16 cellular contexts compared by ENCODE assay signal in the genomic region with DNA sequence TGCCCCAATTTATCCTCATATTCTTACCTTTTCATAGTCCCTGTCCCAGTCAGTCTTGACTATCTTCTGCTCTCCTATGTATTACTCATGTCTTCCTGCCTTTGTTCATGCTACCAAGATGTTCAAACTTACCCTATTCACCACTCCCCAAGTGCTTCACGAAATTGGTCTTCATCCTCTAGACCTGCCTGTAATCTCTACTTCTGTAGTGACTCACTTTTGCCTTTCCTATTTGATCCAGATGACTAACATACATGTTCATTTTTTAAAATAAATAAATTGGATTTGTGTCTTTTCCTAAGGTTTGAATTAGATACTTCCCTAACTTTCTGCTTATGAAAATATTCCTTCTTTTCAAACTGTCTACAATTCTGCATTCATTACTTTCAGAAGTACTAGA.
"Had no signal": no experiment of that assay in that cellular context is flagged by ENCODE, and none has a peak within 500 bp of the region (broad histone marks: within the 10 kb centered on the region; RNA-seq: fewer than 3 reads in every experiment).

No MANE protein-coding gene starts in this region.

- H3K4me1 ChIP-seq: lower lobe of right lung, parathyroid adenoma, tibial nerve had no signal

- ATAC-seq: activated CD8-positive, alpha-beta T cell treated with anti-CD3 and anti-CD28 coated beads for 36 hours; activated naive CD8-positive, alpha-beta T cell treated with anti-CD3 and anti-CD28 coated beads, Interleukin-2, amount 50 U/mL, for 24 hours; lower lobe of right lung; natural killer cell had no signal

- H3K27me3 ChIP-seq: hepatocyte, tibial nerve had no signal

- H3K4me3 Mint-ChIP-seq: activated CD4-positive, alpha-beta T cell treated with anti-CD3 and anti-CD28 coated beads, Interleukin-2, amount 10 ng/mL, durations not matched to agents 24 days and 14 days; activated CD8-positive, alpha-beta T cell treated with anti-CD3 and anti-CD28 coated beads for 36 hours; activated naive CD4-positive, alpha-beta T cell treated with anti-CD3 and anti-CD28 coated beads for 36 hours; activated naive CD8-positive, alpha-beta T cell treated with anti-CD3 and anti-CD28 coated beads, Interleukin-2, amount 50 U/mL, for 24 hours; endodermal cell; natural killer cell; T-helper 1 cell treated with Interleukin-12 subunit alpha and Interleukin-12 subunit beta and Interleukin-4 antibody, amounts not matched to agents 30 μg/mL and 1 μg/mL, for 36 hours had no signal

- H3K27ac Mint-ChIP-seq: activated CD4-positive, alpha-beta T cell treated with anti-CD3 and anti-CD28 coated beads, Interleukin-2, amount 10 ng/mL, durations not matched to agents 24 days and 14 days; activated CD8-positive, alpha-beta T cell treated with anti-CD3 and anti-CD28 coated beads for 36 hours; activated naive CD4-positive, alpha-beta T cell treated with anti-CD3 and anti-CD28 coated beads for 36 hours; activated naive CD8-positive, alpha-beta T cell treated with anti-CD3 and anti-CD28 coated beads, Interleukin-2, amount 50 U/mL, for 24 hours; endodermal cell; natural killer cell; T-helper 1 cell treated with Interleukin-12 subunit alpha and Interleukin-12 subunit beta and Interleukin-4 antibody, amounts not matched to agents 30 μg/mL and 1 μg/mL, for 36 hours had no signal

- H3K9me3 Mint-ChIP-seq: activated CD4-positive, alpha-beta T cell treated with anti-CD3 and anti-CD28 coated beads, Interleukin-2, amount 10 ng/mL, durations not matched to agents 24 days and 14 days; activated CD8-positive, alpha-beta T cell treated with anti-CD3 and anti-CD28 coated beads for 36 hours; activated naive CD4-positive, alpha-beta T cell treated with anti-CD3 and anti-CD28 coated beads for 36 hours; activated naive CD8-positive, alpha-beta T cell treated with anti-CD3 and anti-CD28 coated beads, Interleukin-2, amount 50 U/mL, for 24 hours; endodermal cell; T-helper 1 cell treated with Interleukin-12 subunit alpha and Interleukin-12 subunit beta and Interleukin-4 antibody, amounts not matched to agents 30 μg/mL and 1 μg/mL, for 36 hours had no signal

- DNase-seq: activated CD4-positive, alpha-beta T cell treated with anti-CD3 and anti-CD28 coated beads, Interleukin-2, amount 10 ng/mL, durations not matched to agents 24 days and 14 days; activated CD8-positive, alpha-beta T cell treated with anti-CD3 and anti-CD28 coated beads for 36 hours; activated naive CD4-positive, alpha-beta T cell treated with anti-CD3 and anti-CD28 coated beads for 36 hours; activated naive CD8-positive, alpha-beta T cell treated with anti-CD3 and anti-CD28 coated beads, Interleukin-2, amount 50 U/mL, for 24 hours; activated T-cell treated with anti-CD3 and anti-CD28 coated beads, Interleukin-2, amount 50 U/mL, for 1 hour; endodermal cell; erythroblast; islet precursor cell; lower lobe of right lung; natural killer cell; stimulated activated naive CD4-positive, alpha-beta T cell treated with Interleukin-2 at 50 U/mL for 16 hours; substantia nigra had no signal

- H3K27ac ChIP-seq: hepatocyte, lower lobe of right lung, parathyroid adenoma, tibial nerve had no signal

- H3K4me3 ChIP-seq: hepatocyte, lower lobe of right lung, tibial nerve had no signal

- H3K27me3 Mint-ChIP-seq: activated CD4-positive, alpha-beta T cell treated with anti-CD3 and anti-CD28 coated beads, Interleukin-2, amount 10 ng/mL, durations not matched to agents 24 days and 14 days; activated CD8-positive, alpha-beta T cell treated with anti-CD3 and anti-CD28 coated beads for 36 hours; activated naive CD8-positive, alpha-beta T cell treated with anti-CD3 and anti-CD28 coated beads, Interleukin-2, amount 50 U/mL, for 24 hours had no signal

- H3K9me3 ChIP-seq: lower lobe of right lung, tibial nerve had no signal

- H3K36me3 ChIP-seq: lower lobe of right lung, tibial nerve had no signal

- H3K36me3 Mint-ChIP-seq: natural killer cell had no signal

- H3K4me1 Mint-ChIP-seq: activated CD4-positive, alpha-beta T cell treated with anti-CD3 and anti-CD28 coated beads, Interleukin-2, amount 10 ng/mL, durations not matched to agents 24 days and 14 days; activated naive CD8-positive, alpha-beta T cell treated with anti-CD3 and anti-CD28 coated beads, Interleukin-2, amount 50 U/mL, for 24 hours; endodermal cell; natural killer cell had no signal
